1 cellular context compared by ENCODE assay signal in genomic region chr2:111121028-111121872, GRCh38.
TF ChIP-seq lines count a peak whose summit lies in the region.

No MANE protein-coding gene starts in this region.

TF ChIP-seq in H1, 55 proteins besides CTCF, POLR2A, EP300 and RAD21 (continued from another document):
- TF ChIP-seq ATF3 (IDR thresholded peaks at IDR 0.05; ENCODE audit: insufficient read depth, low read depth, low read length) = no peak
- no peak for TF ChIP-seq SP1 (IDR thresholded peaks at IDR 0.05; ENCODE audit: low read depth, low read length)
- peak; percentile 4 for TF ChIP-seq POLR2AphosphoS5 (IDR thresholded peaks at IDR 0.05; ENCODE audit: low read depth, low read length)
- no peak for TF ChIP-seq SIX5 (IDR thresholded peaks at IDR 0.05; ENCODE audit: low read depth, low read length)
- TF ChIP-seq POU5F1 (IDR thresholded peaks at IDR 0.05; ENCODE audit: low read depth, low read length) = no peak
- no peak for TF ChIP-seq CHD7 (IDR thresholded peaks at IDR 0.05; ENCODE audit: insufficient replicate concordance, low read length)
- no peak for TF ChIP-seq TEAD4 (IDR thresholded peaks at IDR 0.05; ENCODE audit: low read depth, low read length)
- TF ChIP-seq EZH2 (IDR thresholded peaks at IDR 0.05; ENCODE audit: low read depth, low read length, severe bottlenecking) = peak; percentile 35
- no peak for TF ChIP-seq KDM4A (IDR thresholded peaks at IDR 0.05; ENCODE audit: low read depth, low read length, severe bottlenecking)
- TF ChIP-seq CBX8 (IDR thresholded peaks at IDR 0.05; ENCODE audit: borderline replicate concordance, low read depth, low read length) = no peak
- no peak for TF ChIP-seq JUN (IDR thresholded peaks at IDR 0.05; ENCODE audit: low read depth, low read length)
- no peak for TF ChIP-seq KDM1A (IDR thresholded peaks at IDR 0.05; ENCODE audit: borderline replicate concordance, low read length)
- TF ChIP-seq GTF2F1 (IDR thresholded peaks at IDR 0.05; ENCODE audit: borderline replicate concordance, low read depth, low read length) = no peak
- no peak for TF ChIP-seq HDAC6 (IDR thresholded peaks at IDR 0.05; ENCODE audit: low read depth, low read length)
- peak; percentile 59; the same call in 1 of the 2 replicates for TF ChIP-seq CHD1 (IDR thresholded peaks at IDR 0.05; ENCODE audit: low read depth, low read length)
- TF ChIP-seq SP4 (IDR thresholded peaks at IDR 0.05; ENCODE audit: low read length) = no peak
- peak; percentile 11 for TF ChIP-seq TAF7 (optimal IDR thresholded peaks at IDR 0.05; ENCODE audit: borderline replicate concordance, low read depth, low read length)
- peak; percentile 67 for TF ChIP-seq SUZ12 (IDR thresholded peaks at IDR 0.05; ENCODE audit: low read length)
- no peak for TF ChIP-seq YY1 (IDR thresholded peaks at IDR 0.05; ENCODE audit: low read depth, low read length)
- TF ChIP-seq CTBP2 (IDR thresholded peaks at IDR 0.05; ENCODE audit: borderline replicate concordance, insufficient read depth, insufficient read length, low read length) = no peak
- TF ChIP-seq SIN3A (conservative IDR thresholded peaks at IDR 0.05 in 1 of 2, IDR thresholded peaks at IDR 0.05 in 1 of 2; ENCODE audit: low read depth in 1 of 2, low read length in 2 of 2) = no peak; a peak in 1 of 4 replicates
- no peak for TF ChIP-seq EGR1 (IDR thresholded peaks at IDR 0.05; ENCODE audit: borderline replicate concordance, low read depth, low read length)
- TF ChIP-seq USF2 (IDR thresholded peaks at IDR 0.05; ENCODE audit: low read length) = no peak
- TF ChIP-seq E2F6 (IDR thresholded peaks at IDR 0.05) = peak; percentile 74; the same call in 1 of the 2 replicates
- TF ChIP-seq SIRT6 (IDR thresholded peaks at IDR 0.05; ENCODE audit: low read length) = no peak
- TF ChIP-seq NRF1 (IDR thresholded peaks at IDR 0.05; ENCODE audit: low read depth, low read length) = no peak
- TF ChIP-seq BACH1 (IDR thresholded peaks at IDR 0.05; ENCODE audit: low read length) = no peak
- TF ChIP-seq BRCA1 (IDR thresholded peaks at IDR 0.05; ENCODE audit: low read depth, low read length) = no peak
- peak; percentile 44; the same call in 1 of the 2 replicates for TF ChIP-seq CHD2 (IDR thresholded peaks at IDR 0.05; ENCODE audit: low read length)
TF ChIP-seq in H1: peak in this region for 9.
